In genomic region chr1:24966724-24967346, GRCh38 we compare ENCODE assay signal across 9 cellular contexts. TPM values are rescaled to one million over a fixed set of nuclear protein-coding genes. Genes with fewer than 3 reads are reported as not detected.
DNase-seq lines count a peak whose midpoint lies in the region; ATAC-seq and TF ChIP-seq lines count a peak whose summit lies in the region.
"Had no signal": no experiment of that assay in that cellular context is flagged by ENCODE, and none has a peak within 500 bp of the region (broad histone marks: within the 10 kb centered on the region; RNA-seq: fewer than 3 reads in every experiment).

No MANE protein-coding gene starts in this region.

- H3K4me1 Mint-ChIP-seq in activated CD8-positive, alpha-beta T cell treated with anti-CD3 and anti-CD28 coated beads for 36 hours (ENCODE audit: low read depth): peaks cover 63% of the 10 kb centered on the region
- peaks cover 75% of the 10 kb centered on the region for H3K4me1 Mint-ChIP-seq in stimulated activated naive CD8-positive, alpha-beta T cell treated with anti-CD3 and anti-CD28 coated beads, Interleukin-15, amount 100 ng/mL, for 72 hours

- H3K4me3 ChIP-seq in fibroblast of villous mesenchyme (ENCODE audit: low read depth, low read length): no peak overlapping the region

- H3K27ac Mint-ChIP-seq in activated CD8-positive, alpha-beta T cell treated with anti-CD3 and anti-CD28 coated beads for 36 hours: peak overlapping the region; percentile 98
- H3K27ac Mint-ChIP-seq in stimulated activated naive CD8-positive, alpha-beta T cell treated with anti-CD3 and anti-CD28 coated beads, Interleukin-15, amount 100 ng/mL, for 72 hours: peak overlapping the region; percentile 92 to 99

- POLR2A ChIA-PET in activated CD8-positive, alpha-beta T cell treated with anti-CD3 and anti-CD28 coated beads for 36 hours (lab: Charles Lee): interaction anchor here (0.6 to 12.5 kb wide), 12 partner anchors 8 to 281 kb away, joined by 3 to 172 read pairs (median 32); partner anchors contain the start of genes RSRP1 and RUNX3

- peaks cover 42% of the 10 kb centered on the region for H3K36me3 Mint-ChIP-seq in activated CD8-positive, alpha-beta T cell treated with anti-CD3 and anti-CD28 coated beads for 36 hours (ENCODE audit: low read depth)

- ATAC-seq in activated CD8-positive, alpha-beta T cell treated with anti-CD3 and anti-CD28 coated beads for 36 hours: peak; percentile 41
- ATAC-seq in stimulated activated naive CD8-positive, alpha-beta T cell treated with anti-CD3 and anti-CD28 coated beads, Interleukin-15, amount 100 ng/mL, for 72 hours: peak; percentile 63
- ATAC-seq in HG02884 (IDR thresholded peaks at IDR 0.05; ENCODE audit: unreplicated experiment) (no peak), HG02610 (IDR thresholded peaks at IDR 0.05; ENCODE audit: unreplicated experiment) (no peak)

- no peak for TF ChIP-seq CTCF in activated CD8-positive, alpha-beta T cell treated with anti-CD3 and anti-CD28 coated beads for 36 hours (IDR thresholded peaks at IDR 0.05)
- no peak for TF ChIP-seq CTCF in fibroblast of villous mesenchyme (IDR thresholded peaks at IDR 0.05; ENCODE audit: insufficient read depth, low read depth, low read length)

- CTCF ChIA-PET in activated CD8-positive, alpha-beta T cell treated with anti-CD3 and anti-CD28 coated beads for 36 hours (lab: Charles Lee): interaction anchor here (0.7 to 11.9 kb wide), 8 partner anchors 13 to 68 kb away, joined by 3 to 169 read pairs (median 5); partner anchors contain the start of gene RUNX3

- peak; percentile 52 to 80 for DNase-seq in activated CD4-positive, alpha-beta T cell treated with anti-CD3 and anti-CD28 coated beads for 24 hours (ENCODE audit: low read depth in 2 of 2)
- no peak for DNase-seq in activated CD4-positive, alpha-beta T cell treated with anti-CD3 and anti-CD28 coated beads for 1 hour
- peak; percentile 98 for DNase-seq in activated CD8-positive, alpha-beta T cell treated with anti-CD3 and anti-CD28 coated beads for 36 hours
- peak; percentile 76 for DNase-seq in fibroblast of villous mesenchyme (ENCODE audit: low read depth)
- peak; percentile 83 to 93 for DNase-seq in stimulated activated naive CD8-positive, alpha-beta T cell treated with anti-CD3 and anti-CD28 coated beads, Interleukin-15, amount 100 ng/mL, for 72 hours
- DNase-seq in NCI-H2227 treated with DMSO at 0.1 percent for 48 hours (lab: John Stamatoyannopoulos, UW): no peak
- DNase-seq: NCI-H1694 had no signal

- H3K27me3 Mint-ChIP-seq in activated CD8-positive, alpha-beta T cell treated with anti-CD3 and anti-CD28 coated beads for 36 hours: no peaks in the 10 kb centered on the region
- no peaks in the 10 kb centered on the region for H3K27me3 Mint-ChIP-seq in stimulated activated naive CD8-positive, alpha-beta T cell treated with anti-CD3 and anti-CD28 coated beads, Interleukin-15, amount 100 ng/mL, for 72 hours

- peak overlapping the region; percentile 99 for H3K4me3 Mint-ChIP-seq in activated CD8-positive, alpha-beta T cell treated with anti-CD3 and anti-CD28 coated beads for 36 hours
- H3K4me3 Mint-ChIP-seq in stimulated activated naive CD8-positive, alpha-beta T cell treated with anti-CD3 and anti-CD28 coated beads, Interleukin-15, amount 100 ng/mL, for 72 hours: peak overlapping the region; percentile 57 to 61

- intact Hi-C loops in activated CD8-positive, alpha-beta T cell treated with anti-CD3 and anti-CD28 coated beads for 36 hours (cut with micrococcal nuclease): loop anchor here (2.0 kb wide), 1 partner anchor 30 kb away; no protein-coding TSS in a partner anchor

- peaks cover 2% of the 10 kb centered on the region for H3K9me3 Mint-ChIP-seq in activated CD8-positive, alpha-beta T cell treated with anti-CD3 and anti-CD28 coated beads for 36 hours
- no peaks in the 10 kb centered on the region for H3K9me3 Mint-ChIP-seq in stimulated activated naive CD8-positive, alpha-beta T cell treated with anti-CD3 and anti-CD28 coated beads, Interleukin-15, amount 100 ng/mL, for 72 hours

RNA-seq across cellular contexts. Expression of gene RUNX3, which starts 36.8 kb away (rescaled TPM):
- 100 to 1,000 TPM; 180 to 183 TPM for total RNA-seq in activated CD8-positive, alpha-beta T cell treated with anti-CD3 and anti-CD28 coated beads for 36 hours
- not detected in 2 replicates for total RNA-seq in fibroblast of villous mesenchyme

Comparison
In these comparisons a context has a peak if more than half of its experiments do, and no peak if none do; other contexts are left out.
1. DNase-seq: peak in activated CD4-positive, alpha-beta T cell treated with anti-CD3 and anti-CD28 coated beads for 24 hours (2 of 2), activated CD8-positive, alpha-beta T cell treated with anti-CD3 and anti-CD28 coated beads for 36 hours (single experiment), fibroblast of villous mesenchyme (single experiment) and stimulated activated naive CD8-positive, alpha-beta T cell treated with anti-CD3 and anti-CD28 coated beads, Interleukin-15, amount 100 ng/mL, for 72 hours (2 of 2); none in activated CD4-positive, alpha-beta T cell treated with anti-CD3 and anti-CD28 coated beads for 1 hour (single experiment) and NCI-H2227 treated with DMSO at 0.1 percent for 48 hours (single experiment).
2. ATAC-seq: peak in activated CD8-positive, alpha-beta T cell treated with anti-CD3 and anti-CD28 coated beads for 36 hours (single experiment) and stimulated activated naive CD8-positive, alpha-beta T cell treated with anti-CD3 and anti-CD28 coated beads, Interleukin-15, amount 100 ng/mL, for 72 hours (single experiment); none in HG02884 (single experiment) and HG02610 (single experiment).
3. RNA of gene RUNX3, which starts 36.8 kb away (total RNA-seq): 180 to 183 TPM in activated CD8-positive, alpha-beta T cell treated with anti-CD3 and anti-CD28 coated beads for 36 hours; not detected in fibroblast of villous mesenchyme; every median in the first group is over 100 times any median in the second.